23 cellular contexts compared by ENCODE assay signal in genomic region chr4:87680271-87680670, GRCh38. TPM values are rescaled to one million over a fixed set of nuclear protein-coding genes. Genes with fewer than 3 reads are reported as not detected.
"Had no signal": no experiment of that assay in that cellular context is flagged by ENCODE, and none has a peak within 500 bp of the region (broad histone marks: within the 10 kb centered on the region; RNA-seq: fewer than 3 reads in every experiment).

No MANE protein-coding gene starts in this region.

- DNase-seq: activated CD4-positive, alpha-beta T cell treated with anti-CD3 and anti-CD28 coated beads for 36 hours; activated CD8-positive, alpha-beta T cell treated with anti-CD3 and anti-CD28 coated beads for 36 hours; activated effector memory CD4-positive, alpha-beta T cell treated with Interleukin-2 at 50 U/mL for 16 hours; activated T-cell treated with anti-CD3 and anti-CD28 coated beads, Interleukin-2, amount 50 U/mL, for 4 hours; body of pancreas; cortex of kidney; effector memory CD8-positive, alpha-beta T cell; psoas muscle; right lobe of liver; stimulated activated naive CD8-positive, alpha-beta T cell treated with anti-CD3 and anti-CD28 coated beads, Interleukin-15, Interleukin-2, amounts not matched to agents 100 U/mL and 50 U/mL, for 24 hours; T-helper 1 cell; upper lobe of right lung had no signal

- H3K4me1 ChIP-seq: psoas muscle, right lobe of liver, upper lobe of right lung had no signal

- H3K27ac Mint-ChIP-seq: activated CD4-positive, alpha-beta T cell treated with anti-CD3 and anti-CD28 coated beads for 36 hours; activated CD8-positive, alpha-beta T cell treated with anti-CD3 and anti-CD28 coated beads for 36 hours; activated naive CD4-positive, alpha-beta T cell treated with anti-CD3 and anti-CD28 coated beads, Interleukin-2, amount 50 U/mL, for 24 hours; effector memory CD8-positive, alpha-beta T cell; nephron had no signal

- H3K36me3 Mint-ChIP-seq: activated naive CD4-positive, alpha-beta T cell treated with anti-CD3 and anti-CD28 coated beads, Interleukin-2, amount 50 U/mL, for 24 hours had no signal

- H3K36me3 ChIP-seq: right lobe of liver, upper lobe of right lung had no signal

- H3K4me1 Mint-ChIP-seq: activated CD4-positive, alpha-beta T cell treated with anti-CD3 and anti-CD28 coated beads for 36 hours; activated naive CD4-positive, alpha-beta T cell treated with anti-CD3 and anti-CD28 coated beads, Interleukin-2, amount 50 U/mL, for 24 hours; central memory CD8-positive, alpha-beta T cell had no signal

- H3K27me3 Mint-ChIP-seq: activated CD4-positive, alpha-beta T cell treated with anti-CD3 and anti-CD28 coated beads for 36 hours; activated CD8-positive, alpha-beta T cell treated with anti-CD3 and anti-CD28 coated beads for 36 hours; central memory CD8-positive, alpha-beta T cell had no signal

- ATAC-seq: activated CD4-positive, alpha-beta T cell treated with anti-CD3 and anti-CD28 coated beads for 36 hours; activated CD8-positive, alpha-beta T cell treated with anti-CD3 and anti-CD28 coated beads for 36 hours; activated T-cell treated with anti-CD3 and anti-CD28 coated beads, Interleukin-2, amount 50 U/mL, for 4 hours; effector memory CD8-positive, alpha-beta T cell; stimulated activated naive CD8-positive, alpha-beta T cell treated with anti-CD3 and anti-CD28 coated beads, Interleukin-15, Interleukin-2, amounts not matched to agents 100 U/mL and 50 U/mL, for 24 hours had no signal

- H3K27ac ChIP-seq: body of pancreas, epithelial cell of prostate, psoas muscle, right lobe of liver, upper lobe of right lung, VCaP had no signal

- H3K4me3 ChIP-seq: body of pancreas, psoas muscle, right lobe of liver, smooth muscle cell, upper lobe of right lung had no signal

- H3K27me3 ChIP-seq: body of pancreas, right lobe of liver, upper lobe of right lung had no signal

- H3K9me3 Mint-ChIP-seq: activated CD8-positive, alpha-beta T cell treated with anti-CD3 and anti-CD28 coated beads for 36 hours; activated naive CD4-positive, alpha-beta T cell treated with anti-CD3 and anti-CD28 coated beads, Interleukin-2, amount 50 U/mL, for 24 hours; activated T-cell treated with anti-CD3 and anti-CD28 coated beads, Interleukin-2, amount 50 U/mL, for 4 hours; central memory CD8-positive, alpha-beta T cell; effector memory CD8-positive, alpha-beta T cell had no signal

- H3K9me3 ChIP-seq: body of pancreas, right lobe of liver, upper lobe of right lung had no signal

- H3K4me3 Mint-ChIP-seq: activated CD4-positive, alpha-beta T cell treated with anti-CD3 and anti-CD28 coated beads for 36 hours; activated CD8-positive, alpha-beta T cell treated with anti-CD3 and anti-CD28 coated beads for 36 hours; activated naive CD4-positive, alpha-beta T cell treated with anti-CD3 and anti-CD28 coated beads, Interleukin-2, amount 50 U/mL, for 24 hours; activated T-cell treated with anti-CD3 and anti-CD28 coated beads, Interleukin-2, amount 50 U/mL, for 4 hours; central memory CD8-positive, alpha-beta T cell; effector memory CD8-positive, alpha-beta T cell; nephron had no signal

RNA-seq across cellular contexts. Expression of gene DMP1, which starts 30.2 kb away (rescaled TPM):
- total RNA-seq: activated CD4-positive, alpha-beta T cell treated with anti-CD3 and anti-CD28 coated beads for 36 hours; activated CD8-positive, alpha-beta T cell treated with anti-CD3 and anti-CD28 coated beads for 36 hours; activated T-cell treated with anti-CD3 and anti-CD28 coated beads, Interleukin-2, amount 50 U/mL, for 4 hours; body of pancreas; fibroblast of lung; frontal cortex; kidney epithelial cell; liver; osteocyte; psoas muscle; right lobe of liver; smooth muscle cell; upper lobe of right lung had no signal
